In the genomic region with DNA sequence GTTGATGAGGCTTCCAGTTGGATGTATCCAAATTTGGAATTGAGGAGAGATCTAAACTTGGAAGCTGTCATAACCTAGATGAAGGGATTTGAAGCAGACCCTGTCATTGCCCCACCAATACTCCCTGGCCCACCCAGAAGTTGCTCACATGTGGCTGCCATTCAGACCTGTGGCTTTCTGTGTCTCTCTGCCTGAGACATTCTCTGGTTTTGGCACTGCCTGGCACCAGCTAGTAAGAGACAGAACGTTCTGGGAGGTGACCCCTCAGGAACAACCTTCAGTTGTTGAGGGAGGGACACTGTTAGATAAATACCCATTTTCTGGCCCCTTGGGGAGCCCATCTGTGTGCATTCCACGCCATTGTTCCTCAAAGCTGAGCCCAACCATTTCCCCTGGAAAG, we compare ENCODE assay signal across 18 cellular contexts.
DNase-seq lines count a peak whose midpoint lies in the region; ATAC-seq and TF ChIP-seq lines count a peak whose summit lies in the region.
"Had no signal": no experiment of that assay in that cellular context is flagged by ENCODE, and none has a peak within 500 bp of the region (broad histone marks: within the 10 kb centered on the region; RNA-seq: fewer than 3 reads in every experiment).

No MANE protein-coding gene starts in this region.

- no peak overlapping the region for H2BK15ac ChIP-seq in mesenchymal stem cell (ENCODE audit: low read depth, poor library complexity, severe bottlenecking)

- peak overlapping the region; percentile 49 for H2AK5ac ChIP-seq in mesenchymal stem cell (ENCODE audit: low read length, severe bottlenecking)

- H3K36me3 Mint-ChIP-seq in nephron progenitor cell (ENCODE audit: low read depth): no peaks in the 10 kb centered on the region
- H3K36me3 Mint-ChIP-seq: CD8-positive, alpha-beta T cell had no signal

- no peak overlapping the region for H3K4me3 Mint-ChIP-seq in nephron progenitor cell
- H3K4me3 Mint-ChIP-seq: B cell; CD4-positive, alpha-beta T cell; CD8-positive, alpha-beta T cell had no signal

- TF ChIP-seq POLR2A in esophagus muscularis mucosa (IDR thresholded peaks at IDR 0.05; ENCODE audit: low read depth): no peak

- no peak for ATAC-seq in left ventricle myocardium superior
- ATAC-seq: A549; CD8-positive, alpha-beta T cell had no signal

- peaks cover 14% of the 10 kb centered on the region for H3K9me3 ChIP-seq in SJCRH30 (replicated peaks)
- H3K9me3 ChIP-seq in esophagus muscularis mucosa: no peaks in the 10 kb centered on the region
- peaks cover 5% of the 10 kb centered on the region for H3K9me3 ChIP-seq in mesenchymal stem cell (ENCODE audit: control insufficient read depth, low read length)
- H3K9me3 ChIP-seq: Caco-2 had no signal

- H2BK12ac ChIP-seq in mesenchymal stem cell (ENCODE audit: low read length in 2 of 2): no peak overlapping the region

- no peak overlapping the region for H3K4ac ChIP-seq in mesenchymal stem cell (ENCODE audit: low read depth in 1 of 2, low read length in 2 of 2)

- no peak overlapping the region for H3K14ac ChIP-seq in mesenchymal stem cell (ENCODE audit: low read length in 2 of 2)

- peaks cover 15% of the 10 kb centered on the region for H3K9me3 Mint-ChIP-seq in nephron progenitor cell

- intact Hi-C loops in esophagus muscularis mucosa (cut with DNase I) (no loop called here), left ventricle myocardium superior (cut with micrococcal nuclease) (no loop called here)

- H4K91ac ChIP-seq in mesenchymal stem cell (ENCODE audit: low read length): no peak overlapping the region

- no peak overlapping the region for H2AFZ ChIP-seq in mesenchymal stem cell (ENCODE audit: low read depth, low read length)

- TF ChIP-seq EP300 in esophagus muscularis mucosa (IDR thresholded peaks at IDR 0.05): no peak

- H3K27me3 ChIP-seq in SJCRH30 (no peaks in the 10 kb centered on the region), esophagus muscularis mucosa (no peaks in the 10 kb centered on the region), mesenchymal stem cell (ENCODE audit: control insufficient read depth in 1 of 2, insufficient read depth in 1 of 2, low read length in 2 of 2) (no peaks in the 10 kb centered on the region)
- H3K27me3 ChIP-seq: BLaER1 treated with 17β-estradiol and CSF1 and Interleukin-3, amounts not matched to agents 10 nM and 100 nM had no signal

- peaks cover 6% of the 10 kb centered on the region for H3K4me1 Mint-ChIP-seq in nephron progenitor cell
- H3K4me1 Mint-ChIP-seq: B cell had no signal

- TF ChIP-seq CTCF in esophagus muscularis mucosa (IDR thresholded peaks at IDR 0.05) (no peak), nephron progenitor cell (IDR thresholded peaks at IDR 0.05) (no peak)

- H2BK120ac ChIP-seq in mesenchymal stem cell (ENCODE audit: low read depth, low read length): no peak overlapping the region

- H3K27me3 Mint-ChIP-seq in nephron progenitor cell (ENCODE audit: low read depth, poor library complexity): peaks cover 7% of the 10 kb centered on the region
- H3K27me3 Mint-ChIP-seq: B cell had no signal

- no peaks in the 10 kb centered on the region for H3K79me1 ChIP-seq in mesenchymal stem cell (replicated peaks; ENCODE audit: low read length, poor library complexity, severe bottlenecking)

- H4K8ac ChIP-seq in mesenchymal stem cell (ENCODE audit: low read length): no peak overlapping the region

- peaks cover 19% of the 10 kb centered on the region for H3K4me1 ChIP-seq in SJCRH30
- no peaks in the 10 kb centered on the region for H3K4me1 ChIP-seq in esophagus muscularis mucosa
- H3K4me1 ChIP-seq in mesenchymal stem cell (ENCODE audit: control insufficient read depth, insufficient read depth, low read depth, low read length): peaks cover 3% of the 10 kb centered on the region
- H3K4me1 ChIP-seq: A549, Caco-2 had no signal

- no peak overlapping the region for H3K23ac ChIP-seq in mesenchymal stem cell (ENCODE audit: low read length in 2 of 2)

- no peak overlapping the region for H3K18ac ChIP-seq in mesenchymal stem cell (ENCODE audit: low read depth in 1 of 2, low read length in 2 of 2)

- no peak overlapping the region for H3K27ac Mint-ChIP-seq in nephron progenitor cell
- H3K27ac Mint-ChIP-seq: B cell; CD4-positive, alpha-beta T cell; CD8-positive, alpha-beta T cell had no signal

- H3K36me3 ChIP-seq in SJCRH30: no peaks in the 10 kb centered on the region
- H3K36me3 ChIP-seq in esophagus muscularis mucosa: no peaks in the 10 kb centered on the region
- H3K36me3 ChIP-seq in mesenchymal stem cell (ENCODE audit: control insufficient read depth in 1 of 2, insufficient read depth in 2 of 2, low read depth in 1 of 2, low read length in 2 of 2): no peaks in the 10 kb centered on the region
- H3K36me3 ChIP-seq: BLaER1 treated with 17β-estradiol and CSF1 and Interleukin-3, amounts not matched to agents 10 nM and 100 nM had no signal

- H3K4me2 ChIP-seq in mesenchymal stem cell (ENCODE audit: low read length, poor library complexity, severe bottlenecking): no peak overlapping the region
- H3K4me2 ChIP-seq: A549 had no signal

- H3K4me3 ChIP-seq in SJCRH30: no peak overlapping the region
- H3K4me3 ChIP-seq in esophagus muscularis mucosa: no peak overlapping the region
- no peak overlapping the region for H3K4me3 ChIP-seq in mesenchymal stem cell (ENCODE audit: insufficient read depth in 1 of 2, low read depth in 1 of 2, low read length in 2 of 2)
- H3K4me3 ChIP-seq: A549; BLaER1 treated with 17β-estradiol and CSF1 and Interleukin-3, amounts not matched to agents 10 nM and 100 nM had no signal

- no peak overlapping the region for H3K9ac ChIP-seq in mesenchymal stem cell (ENCODE audit: low read length)
- H3K9ac ChIP-seq: BLaER1 treated with 17β-estradiol and CSF1 and Interleukin-3, amounts not matched to agents 10 nM and 100 nM had no signal

- WGBS in esophagus muscularis mucosa: 60% methylated on average over 1 of the region's 2 CpGs
- 85% methylated on average over 1 of the region's 2 CpGs for WGBS in mesenchymal stem cell

- H3K27ac ChIP-seq in SJCRH30 (peak overlapping the region; percentile 16), esophagus muscularis mucosa (replicated peaks in 1 of 4) (no peak overlapping the region), mesenchymal stem cell (ENCODE audit: low read length, poor library complexity, severe bottlenecking) (no peak overlapping the region)
- H3K27ac ChIP-seq: 22Rv1; A549; BLaER1 treated with 17β-estradiol and CSF1 and Interleukin-3, amounts not matched to agents 10 nM and 100 nM; C4-2B had no signal

- no peak overlapping the region for H2BK5ac ChIP-seq in mesenchymal stem cell (ENCODE audit: low read depth, low read length, poor library complexity, severe bottlenecking)

- DNase-seq in SJCRH30 (peak; percentile 54 to 61), esophagus muscularis mucosa (ENCODE audit: extremely low spot score) (peak; percentile 70), mesenchymal stem cell (no peak), NCI-H1436 treated with DMSO at 0.1 percent for 48 hours (lab: John Stamatoyannopoulos, UW) (no peak), left ventricle myocardium superior (no peak), nephron progenitor cell (no peak)
- DNase-seq: AML-193; Caco-2; Calu3; CD4-positive, alpha-beta T cell; CD8-positive, alpha-beta T cell; DMS79 treated with DMSO at 0.1 percent for 48 hours; GF-D8 had no signal

Comparison
In these comparisons a context has a peak if more than half of its experiments do, and no peak if none do; other contexts are left out.
1. DNase-seq: peak in SJCRH30 (2 of 2) and esophagus muscularis mucosa (single experiment); none in mesenchymal stem cell (single experiment), NCI-H1436 treated with DMSO at 0.1 percent for 48 hours (single experiment), left ventricle myocardium superior (single experiment) and nephron progenitor cell (single experiment).